In the genomic region with DNA sequence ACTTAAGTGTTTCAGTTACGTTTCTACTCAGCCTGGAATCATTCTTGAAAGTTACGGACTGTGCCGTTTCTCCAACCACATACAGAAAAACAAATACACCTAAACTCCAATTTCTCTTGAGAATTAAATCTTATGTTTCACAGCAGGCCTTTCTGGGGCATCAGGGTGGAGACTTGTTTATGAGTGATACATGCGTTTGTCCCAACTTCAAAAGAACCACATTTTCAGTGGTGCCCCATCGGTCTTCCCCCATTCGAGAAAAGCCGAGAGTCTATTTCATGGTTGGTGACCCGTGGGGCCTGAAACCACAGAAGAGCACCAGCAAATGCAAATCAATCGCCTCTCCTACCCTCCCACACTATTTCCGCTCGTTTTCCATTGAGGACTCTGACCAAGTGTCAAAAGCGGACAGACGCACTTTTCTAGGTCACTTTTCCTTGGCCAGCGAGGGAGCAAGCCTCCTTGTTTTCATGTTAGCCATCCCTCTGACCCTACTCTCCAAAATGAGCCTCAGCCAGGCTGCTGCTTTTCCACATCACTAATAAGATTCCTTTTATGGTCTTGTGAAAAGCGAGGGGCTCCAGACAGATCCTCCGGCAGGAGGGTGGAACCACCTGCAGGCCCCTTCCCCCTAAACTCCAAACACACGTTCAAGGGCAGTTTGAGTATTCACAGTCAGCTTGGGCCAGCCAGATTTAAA, we compare ENCODE assay signal across 8 cellular contexts. TPM values are rescaled to one million over a fixed set of nuclear protein-coding genes. Genes with fewer than 3 reads are reported as not detected.
DNase-seq lines count a peak whose midpoint lies in the region; ATAC-seq and TF ChIP-seq lines count a peak whose summit lies in the region.

No MANE protein-coding gene starts in this region.

- H3K36me3 ChIP-seq in neuron (ENCODE audit: insufficient read depth, low read length) (peaks cover 33% of the 10 kb centered on the region), mucosa of descending colon (ENCODE audit: low read depth) (no peaks in the 10 kb centered on the region)

- H2AFZ ChIP-seq in neuron (ENCODE audit: low read depth, low read length): no peak overlapping the region

- H3K4me3 ChIP-seq in AG04450 (ENCODE audit: low read depth, low read length): peak overlapping the region; percentile 88
- H3K4me3 ChIP-seq in coronary artery: peak overlapping the region; percentile 98
- peak overlapping the region; percentile 81 for H3K4me3 ChIP-seq in neuron (ENCODE audit: low read length)
- no peak overlapping the region for H3K4me3 ChIP-seq in mucosa of descending colon

- CTCF ChIA-PET in AG04450 (lab: Charles Lee): interaction anchor here (0.7 to 2.3 kb wide), 49 partner anchors 8 to 875 kb away, joined by 3 to 21 read pairs (median 4); partner anchors contain the start of genes MKKS and SLX4IP

- ATAC-seq in GM19463 (IDR thresholded peaks at IDR 0.05; ENCODE audit: unreplicated experiment): peak; percentile 26
- ATAC-seq in mucosa of descending colon: no peak
- no peak for ATAC-seq in HG02840 (IDR thresholded peaks at IDR 0.05; ENCODE audit: low FRiP score, unreplicated experiment)

- POLR2A ChIA-PET in AG04450 (lab: Yijun Ruan, JAX): interaction anchor here (0.8 to 2.4 kb wide), 12 partner anchors 11 to 597 kb away, joined by 3 to 13 read pairs (median 6); partner anchors contain the start of genes MKKS and SLX4IP

- H3K27ac ChIP-seq in AG04450 (ENCODE audit: low read depth, low read length): peak overlapping the region; percentile 81
- H3K27ac ChIP-seq in coronary artery: peak overlapping the region; percentile 89 to 93

- H3K4me1 ChIP-seq in neuron (ENCODE audit: insufficient read depth, low read length) (peaks cover 60% of the 10 kb centered on the region), mucosa of descending colon (ENCODE audit: low read depth) (peaks cover 24% of the 10 kb centered on the region)

- H3K27me3 ChIP-seq in AG04450 (ENCODE audit: control insufficient read depth, insufficient read depth, low read length) (no peaks in the 10 kb centered on the region), neuron (ENCODE audit: insufficient read depth, low read length) (no peaks in the 10 kb centered on the region)

- no peak for DNase-seq in AG04450 (ENCODE audit: low read depth, low spot score)
- peak; percentile 53 for DNase-seq in HK-2 (ENCODE audit: unreplicated experiment)
- DNase-seq in coronary artery (ENCODE audit: low spot score): no peak
- DNase-seq in activated CD4-positive, alpha-beta T cell treated with anti-CD3 and anti-CD28 coated beads for 1 hour: no peak
- no peak for DNase-seq in mucosa of descending colon

- no peaks in the 10 kb centered on the region; the same call in 1 of the 2 replicates for H3K9me3 ChIP-seq in AG04450 (ENCODE audit: control insufficient read depth, insufficient read depth, low read length)
- no peaks in the 10 kb centered on the region for H3K9me3 ChIP-seq in neuron (ENCODE audit: low read length)
- H3K9me3 ChIP-seq in mucosa of descending colon: no peaks in the 10 kb centered on the region

- TF ChIP-seq CTCF in AG04450 (IDR thresholded peaks at IDR 0.05; ENCODE audit: low read depth, low read length) (no peak), coronary artery (IDR thresholded peaks at IDR 0.05) (no peak), mucosa of descending colon (IDR thresholded peaks at IDR 0.05) (no peak)

- intact Hi-C loops in mucosa of descending colon (cut with DNase I, micrococcal nuclease): loop anchor here in 1 of 2 donors (10.0 kb wide), 1 partner anchor 194 kb away; no protein-coding TSS in a partner anchor

RNA-seq across cellular contexts. Expression of gene JAG1, which starts 3.1 kb away (rescaled TPM):
- 13.5 and 17.9 TPM in 2 replicates for polyA plus RNA-seq in AG04450 (2011; rRNA removed)
- polyA minus RNA-seq in AG04450 (2011; rRNA and poly(A)+ RNA removed): 55.2 and 56.7 TPM in 2 replicates
- 100 to 1,000 TPM in 1 of 3 donors, 10 to 100 TPM in 2; 87.1 to 104 (median 94.4) TPM for total RNA-seq in mucosa of descending colon
